2 cellular contexts compared by ENCODE assay signal in the genomic region with DNA sequence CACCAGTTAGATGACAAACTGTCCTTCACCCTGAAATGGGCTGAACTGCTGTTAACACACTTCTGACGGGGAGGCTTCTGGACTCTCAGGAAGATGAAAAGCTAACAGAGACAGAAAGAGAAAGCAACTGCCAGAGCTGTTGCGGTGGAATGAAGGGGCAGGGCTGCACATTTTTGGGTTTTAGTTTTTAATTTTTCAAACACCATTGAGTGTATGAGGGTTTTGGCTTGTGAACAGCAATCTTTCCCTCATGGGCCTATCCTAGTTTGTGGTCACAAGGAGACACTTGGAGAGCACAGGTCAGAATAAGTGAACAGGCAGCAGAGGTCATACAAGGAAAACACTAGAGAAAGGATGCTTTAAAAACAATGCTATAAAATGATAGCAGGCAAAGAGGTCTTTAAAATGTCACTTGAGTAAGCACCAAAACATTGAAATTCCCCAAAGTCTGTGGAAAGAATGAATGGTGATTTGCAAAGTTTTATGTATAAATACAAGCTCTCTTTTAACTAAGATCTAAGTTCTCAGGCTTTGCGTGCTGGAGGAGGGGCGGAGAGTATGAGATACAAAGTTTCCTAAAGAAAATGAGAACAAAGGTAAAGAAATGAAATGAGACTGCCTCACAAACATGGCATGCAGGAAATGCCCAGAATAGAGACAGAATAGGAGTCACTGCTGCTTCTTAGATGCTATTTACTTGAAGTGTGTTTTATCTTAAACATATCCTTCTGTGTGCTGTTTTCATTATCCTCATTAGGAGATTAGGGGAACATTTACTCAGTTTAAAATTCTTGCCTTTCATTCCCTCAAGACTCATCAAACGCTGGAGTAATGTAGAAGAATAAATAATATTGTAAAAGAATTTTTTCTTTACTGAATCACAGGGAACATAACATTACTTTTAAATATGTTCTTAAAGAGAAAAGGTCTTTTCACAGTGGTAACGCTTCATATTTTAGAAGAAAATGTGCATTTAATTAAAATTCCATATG.
TF ChIP-seq lines count a peak whose summit lies in the region.

No MANE protein-coding gene starts in this region.

TF ChIP-seq in IMR-90, 13 proteins besides CTCF, POLR2A, EP300 and RAD21:
- TF ChIP-seq NFE2L2 (IDR thresholded peaks at IDR 0.05; ENCODE audit: low read depth, low read length) (no peak), MAZ (IDR thresholded peaks at IDR 0.05; ENCODE audit: borderline replicate concordance, low read depth, low read length) (no peak), FOS (IDR thresholded peaks at IDR 0.05; ENCODE audit: low read depth, low read length) (no peak), MAFK (IDR thresholded peaks at IDR 0.05; ENCODE audit: low read depth, low read length) (no peak), MXI1 (IDR thresholded peaks at IDR 0.05; ENCODE audit: borderline replicate concordance, low read depth, low read length) (no peak), SMC3 (IDR thresholded peaks at IDR 0.05; ENCODE audit: low read depth, low read length) (no peak), RCOR1 (IDR thresholded peaks at IDR 0.05; ENCODE audit: insufficient replicate concordance, low read length) (no peak), BHLHE40 (IDR thresholded peaks at IDR 0.05; ENCODE audit: low read depth, low read length) (no peak), RFX5 (IDR thresholded peaks at IDR 0.05; ENCODE audit: low read depth, low read length) (no peak), CHD1 (IDR thresholded peaks at IDR 0.05; ENCODE audit: low read depth, low read length) (no peak), CEBPB (IDR thresholded peaks at IDR 0.05; ENCODE audit: low read depth, low read length) (no peak)
- TF ChIP-seq, protein P1, sequence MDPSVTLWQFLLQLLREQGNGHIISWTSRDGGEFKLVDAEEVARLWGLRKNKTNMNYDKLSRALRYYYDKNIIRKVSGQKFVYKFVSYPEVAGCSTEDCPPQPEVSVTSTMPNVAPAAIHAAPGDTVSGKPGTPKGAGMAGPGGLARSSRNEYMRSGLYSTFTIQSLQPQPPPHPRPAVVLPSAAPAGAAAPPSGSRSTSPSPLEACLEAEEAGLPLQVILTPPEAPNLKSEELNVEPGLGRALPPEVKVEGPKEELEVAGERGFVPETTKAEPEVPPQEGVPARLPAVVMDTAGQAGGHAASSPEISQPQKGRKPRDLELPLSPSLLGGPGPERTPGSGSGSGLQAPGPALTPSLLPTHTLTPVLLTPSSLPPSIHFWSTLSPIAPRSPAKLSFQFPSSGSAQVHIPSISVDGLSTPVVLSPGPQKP (IDR thresholded peaks at IDR 0.05; ENCODE audit: borderline replicate concordance, low read depth, low read length), result no peak
- TF ChIP-seq, protein P2, sequence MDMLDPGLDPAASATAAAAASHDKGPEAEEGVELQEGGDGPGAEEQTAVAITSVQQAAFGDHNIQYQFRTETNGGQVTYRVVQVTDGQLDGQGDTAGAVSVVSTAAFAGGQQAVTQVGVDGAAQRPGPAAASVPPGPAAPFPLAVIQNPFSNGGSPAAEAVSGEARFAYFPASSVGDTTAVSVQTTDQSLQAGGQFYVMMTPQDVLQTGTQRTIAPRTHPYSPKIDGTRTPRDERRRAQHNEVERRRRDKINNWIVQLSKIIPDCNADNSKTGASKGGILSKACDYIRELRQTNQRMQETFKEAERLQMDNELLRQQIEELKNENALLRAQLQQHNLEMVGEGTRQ (IDR thresholded peaks at IDR 0.05; ENCODE audit: low read depth, low read length), result no peak

TF ChIP-seq in neural cell, 6 proteins besides CTCF, POLR2A, EP300 and RAD21:
- no peak for TF ChIP-seq MXI1 (conservative IDR thresholded peaks at IDR 0.05; ENCODE audit: poor library complexity, severe bottlenecking)
- TF ChIP-seq POLR2AphosphoS5 (IDR thresholded peaks at IDR 0.05), result no peak
- no peak for TF ChIP-seq SMC3 (conservative IDR thresholded peaks at IDR 0.05; ENCODE audit: poor library complexity)
- TF ChIP-seq EZH2 (IDR thresholded peaks at IDR 0.05; ENCODE audit: borderline replicate concordance, insufficient read depth, low read length, poor library complexity, severe bottlenecking), result no peak
- no peak for TF ChIP-seq TAF1 (IDR thresholded peaks at IDR 0.05; ENCODE audit: low read depth)
- TF ChIP-seq, protein P3, sequence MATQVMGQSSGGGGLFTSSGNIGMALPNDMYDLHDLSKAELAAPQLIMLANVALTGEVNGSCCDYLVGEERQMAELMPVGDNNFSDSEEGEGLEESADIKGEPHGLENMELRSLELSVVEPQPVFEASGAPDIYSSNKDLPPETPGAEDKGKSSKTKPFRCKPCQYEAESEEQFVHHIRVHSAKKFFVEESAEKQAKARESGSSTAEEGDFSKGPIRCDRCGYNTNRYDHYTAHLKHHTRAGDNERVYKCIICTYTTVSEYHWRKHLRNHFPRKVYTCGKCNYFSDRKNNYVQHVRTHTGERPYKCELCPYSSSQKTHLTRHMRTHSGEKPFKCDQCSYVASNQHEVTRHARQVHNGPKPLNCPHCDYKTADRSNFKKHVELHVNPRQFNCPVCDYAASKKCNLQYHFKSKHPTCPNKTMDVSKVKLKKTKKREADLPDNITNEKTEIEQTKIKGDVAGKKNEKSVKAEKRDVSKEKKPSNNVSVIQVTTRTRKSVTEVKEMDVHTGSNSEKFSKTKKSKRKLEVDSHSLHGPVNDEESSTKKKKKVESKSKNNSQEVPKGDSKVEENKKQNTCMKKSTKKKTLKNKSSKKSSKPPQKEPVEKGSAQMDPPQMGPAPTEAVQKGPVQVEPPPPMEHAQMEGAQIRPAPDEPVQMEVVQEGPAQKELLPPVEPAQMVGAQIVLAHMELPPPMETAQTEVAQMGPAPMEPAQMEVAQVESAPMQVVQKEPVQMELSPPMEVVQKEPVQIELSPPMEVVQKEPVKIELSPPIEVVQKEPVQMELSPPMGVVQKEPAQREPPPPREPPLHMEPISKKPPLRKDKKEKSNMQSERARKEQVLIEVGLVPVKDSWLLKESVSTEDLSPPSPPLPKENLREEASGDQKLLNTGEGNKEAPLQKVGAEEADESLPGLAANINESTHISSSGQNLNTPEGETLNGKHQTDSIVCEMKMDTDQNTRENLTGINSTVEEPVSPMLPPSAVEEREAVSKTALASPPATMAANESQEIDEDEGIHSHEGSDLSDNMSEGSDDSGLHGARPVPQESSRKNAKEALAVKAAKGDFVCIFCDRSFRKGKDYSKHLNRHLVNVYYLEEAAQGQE (IDR thresholded peaks at IDR 0.05; ENCODE audit: borderline replicate concordance), result no peak
